ENCODE assay signal across 26 cellular contexts in the genomic region with DNA sequence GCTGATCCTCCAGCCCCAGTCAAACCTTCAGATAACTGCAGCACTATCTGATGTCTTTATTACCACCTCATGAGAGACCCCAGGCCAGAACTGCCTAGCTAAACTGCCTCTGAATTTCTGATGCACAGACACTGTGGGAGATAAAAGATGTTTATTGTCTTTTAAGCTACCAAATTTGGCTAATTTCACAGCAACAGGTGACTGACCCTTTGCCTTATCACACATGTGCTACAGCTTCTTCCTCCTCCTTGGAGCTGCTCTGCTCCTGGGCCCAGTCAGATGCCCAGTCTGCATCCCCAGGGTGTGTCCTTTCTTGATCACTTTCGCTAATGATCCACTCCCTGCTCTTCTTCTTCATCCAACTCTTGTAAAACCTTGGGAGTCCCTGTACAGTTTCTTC. TPM values are rescaled to one million over a fixed set of nuclear protein-coding genes. Genes with fewer than 3 reads are reported as not detected.
DNase-seq lines count a peak whose midpoint lies in the region; ATAC-seq and TF ChIP-seq lines count a peak whose summit lies in the region.
"Had no signal": no experiment of that assay in that cellular context is flagged by ENCODE, and none has a peak within 500 bp of the region (broad histone marks: within the 10 kb centered on the region; RNA-seq: fewer than 3 reads in every experiment).

No MANE protein-coding gene starts in this region.

- H3K4me3 ChIP-seq in esophagus muscularis mucosa (no peak overlapping the region), HAP-1 (no peak overlapping the region)
- H3K4me3 ChIP-seq: A549; BLaER1 treated with 17β-estradiol and CSF1 and Interleukin-3, amounts not matched to agents 10 nM and 100 nM; GM12878 had no signal

- no peak for TF ChIP-seq EP300 in esophagus muscularis mucosa (IDR thresholded peaks at IDR 0.05)

- no peak overlapping the region for H3K27ac Mint-ChIP-seq in activated CD4-positive, alpha-beta T cell treated with anti-CD3 and anti-CD28 coated beads, Interleukin-2, amount 10 ng/mL, durations not matched to agents 24 days and 14 days
- H3K27ac Mint-ChIP-seq: B cell; CD4-positive, alpha-beta memory T cell; CD4-positive, CD25-positive, alpha-beta regulatory T cell had no signal

- H3K4me1 ChIP-seq in esophagus muscularis mucosa: peaks cover 6 to 9% (median 8%) of the 10 kb centered on the region in 4 donors
- no peaks in the 10 kb centered on the region for H3K4me1 ChIP-seq in HAP-1
- H3K4me1 ChIP-seq: A549 had no signal

- H3K9me3 ChIP-seq in esophagus muscularis mucosa: no peaks in the 10 kb centered on the region
- no peaks in the 10 kb centered on the region for H3K9me3 ChIP-seq in HAP-1
- H3K9me3 ChIP-seq: A549; BLaER1 treated with 17β-estradiol and CSF1 and Interleukin-3, amounts not matched to agents 10 nM and 100 nM had no signal

- WGBS in esophagus muscularis mucosa: 100% methylated on average over 1 of the region's 1 CpG

- H3K27me3 ChIP-seq in esophagus muscularis mucosa (peaks cover 0 to 26% (median 0%) of the 10 kb centered on the region in 4 donors), HAP-1 (ENCODE audit: low read depth) (peaks cover 4% of the 10 kb centered on the region; the same call in 1 of the 2 replicates)
- H3K27me3 ChIP-seq: BLaER1 treated with 17β-estradiol and CSF1 and Interleukin-3, amounts not matched to agents 10 nM and 100 nM had no signal

- peaks cover 71% of the 10 kb centered on the region for H3K27me3 Mint-ChIP-seq in activated CD4-positive, alpha-beta T cell treated with anti-CD3 and anti-CD28 coated beads, Interleukin-2, amount 10 ng/mL, durations not matched to agents 24 days and 14 days

- peak; percentile 44 for DNase-seq in activated CD4-positive, alpha-beta T cell treated with anti-CD3 and anti-CD28 coated beads, Interleukin-2, amount 10 ng/mL, durations not matched to agents 24 days and 14 days
- no peak for DNase-seq in activated CD4-positive, alpha-beta T cell treated with anti-CD3 and anti-CD28 coated beads, Interleukin-2, amount 50 U/mL, for 48 hours
- peak; percentile 60 for DNase-seq in esophagus muscularis mucosa (ENCODE audit: extremely low spot score)
- no peak for DNase-seq in left colon
- no peak for DNase-seq in stimulated activated naive CD4-positive, alpha-beta T cell (lab: John Stamatoyannopoulos, UW)
- DNase-seq in HAP-1 (ENCODE audit: low spot score in 2 of 2): no peak
- DNase-seq: AML-193; CD4-positive, alpha-beta memory T cell; CD4-positive, CD25-positive, alpha-beta regulatory T cell; CD8-positive, alpha-beta memory T cell; COR-L47; DMS 273 treated with DMSO at 0.1 percent for 48 hours; DMS153; DMS79; DND-41; EL; GDM1 had no signal

- intact Hi-C loops in activated CD4-positive, alpha-beta T cell treated with anti-CD3 and anti-CD28 coated beads, Interleukin-2, amount 10 ng/mL, durations not matched to agents 24 days and 14 days (cut with micrococcal nuclease): no loop called here
- intact Hi-C loops in esophagus muscularis mucosa (cut with DNase I): no loop called here
- intact Hi-C loops in left colon (cut with DNase I, micrococcal nuclease): no loop called here

- in situ Hi-C loops in HAP-1 (cut with MboI; ENCODE audit: low sequenced_read_pairs): no loop called here

- TF ChIP-seq POLR2A in esophagus muscularis mucosa (IDR thresholded peaks at IDR 0.05; ENCODE audit: low read depth): no peak

- H3K9me3 Mint-ChIP-seq in activated CD4-positive, alpha-beta T cell treated with anti-CD3 and anti-CD28 coated beads, Interleukin-2, amount 10 ng/mL, durations not matched to agents 24 days and 14 days: no peaks in the 10 kb centered on the region
- H3K9me3 Mint-ChIP-seq: CD4-positive, CD25-positive, alpha-beta regulatory T cell; CD8-positive, alpha-beta memory T cell had no signal

- ATAC-seq in left colon (peak; percentile 28), HG03432 (IDR thresholded peaks at IDR 0.05; ENCODE audit: unreplicated experiment) (no peak)

- no peak overlapping the region for H3K27ac ChIP-seq in esophagus muscularis mucosa (replicated peaks in 1 of 4)
- H3K27ac ChIP-seq: 22Rv1; A549; BLaER1 treated with 17β-estradiol and CSF1 and Interleukin-3, amounts not matched to agents 10 nM and 100 nM had no signal

- TF ChIP-seq CTCF in esophagus muscularis mucosa (IDR thresholded peaks at IDR 0.05): no peak

- H3K36me3 ChIP-seq in esophagus muscularis mucosa (no peaks in the 10 kb centered on the region), HAP-1 (replicated peaks) (no peaks in the 10 kb centered on the region)
- H3K36me3 ChIP-seq: BLaER1 treated with 17β-estradiol and CSF1 and Interleukin-3, amounts not matched to agents 10 nM and 100 nM had no signal

- H3K4me1 Mint-ChIP-seq in activated CD4-positive, alpha-beta T cell treated with anti-CD3 and anti-CD28 coated beads, Interleukin-2, amount 10 ng/mL, durations not matched to agents 24 days and 14 days: peaks cover 2% of the 10 kb centered on the region
- H3K4me1 Mint-ChIP-seq: B cell; CD4-positive, alpha-beta memory T cell; CD4-positive, CD25-positive, alpha-beta regulatory T cell; CD8-positive, alpha-beta memory T cell had no signal

- no peak overlapping the region for H3K4me3 Mint-ChIP-seq in activated CD4-positive, alpha-beta T cell treated with anti-CD3 and anti-CD28 coated beads, Interleukin-2, amount 10 ng/mL, durations not matched to agents 24 days and 14 days
- H3K4me3 Mint-ChIP-seq: B cell; CD4-positive, alpha-beta memory T cell; CD4-positive, CD25-positive, alpha-beta regulatory T cell; CD8-positive, alpha-beta memory T cell had no signal

- no peaks in the 10 kb centered on the region for H3K36me3 Mint-ChIP-seq in activated CD4-positive, alpha-beta T cell treated with anti-CD3 and anti-CD28 coated beads, Interleukin-2, amount 10 ng/mL, durations not matched to agents 24 days and 14 days (ENCODE audit: low read depth)
- H3K36me3 Mint-ChIP-seq: CD4-positive, alpha-beta memory T cell; CD4-positive, CD25-positive, alpha-beta regulatory T cell; CD8-positive, alpha-beta memory T cell had no signal

RNA-seq across cellular contexts. Expression of a gene that starts 19.6 kb away (rescaled TPM):
- 0.69 and 1.0 TPM in 2 replicates for total RNA-seq in activated CD4-positive, alpha-beta T cell treated with anti-CD3 and anti-CD28 coated beads, Interleukin-2, amount 10 ng/mL, durations not matched to agents 24 days and 14 days
- not detected for total RNA-seq in esophagus muscularis mucosa
- total RNA-seq in left colon: under 1 TPM; 0.42 to 0.82 TPM
- total RNA-seq: A172; B cell; CD4-positive, alpha-beta memory T cell; CD4-positive, CD25-positive, alpha-beta regulatory T cell; Daoy; G401 had no signal

RNA-seq across cellular contexts. Expression of a gene that starts 34.9 kb away (rescaled TPM):
- 58.4 and 61.7 TPM in 2 replicates for total RNA-seq in activated CD4-positive, alpha-beta T cell treated with anti-CD3 and anti-CD28 coated beads, Interleukin-2, amount 10 ng/mL, durations not matched to agents 24 days and 14 days
- total RNA-seq in esophagus muscularis mucosa: 1 to 10 TPM in 2 of 4 donors, under 1 TPM in 1, not detected in 1; 0.80 to 1.8 (median 1.1) TPM
- 1 to 10 TPM; 3.8 to 9.2 TPM for total RNA-seq in left colon

Comparison
In these comparisons a context has a peak if more than half of its experiments do, and no peak if none do; other contexts are left out.
1. DNase-seq: peak in activated CD4-positive, alpha-beta T cell treated with anti-CD3 and anti-CD28 coated beads, Interleukin-2, amount 10 ng/mL, durations not matched to agents 24 days and 14 days (single experiment) and esophagus muscularis mucosa (single experiment); none in activated CD4-positive, alpha-beta T cell treated with anti-CD3 and anti-CD28 coated beads, Interleukin-2, amount 50 U/mL, for 48 hours (0 of 2), left colon (0 of 2), stimulated activated naive CD4-positive, alpha-beta T cell (0 of 6) and HAP-1 (0 of 2).